Comparison of ENCODE assay signal across 1 cellular context in the genomic region with DNA sequence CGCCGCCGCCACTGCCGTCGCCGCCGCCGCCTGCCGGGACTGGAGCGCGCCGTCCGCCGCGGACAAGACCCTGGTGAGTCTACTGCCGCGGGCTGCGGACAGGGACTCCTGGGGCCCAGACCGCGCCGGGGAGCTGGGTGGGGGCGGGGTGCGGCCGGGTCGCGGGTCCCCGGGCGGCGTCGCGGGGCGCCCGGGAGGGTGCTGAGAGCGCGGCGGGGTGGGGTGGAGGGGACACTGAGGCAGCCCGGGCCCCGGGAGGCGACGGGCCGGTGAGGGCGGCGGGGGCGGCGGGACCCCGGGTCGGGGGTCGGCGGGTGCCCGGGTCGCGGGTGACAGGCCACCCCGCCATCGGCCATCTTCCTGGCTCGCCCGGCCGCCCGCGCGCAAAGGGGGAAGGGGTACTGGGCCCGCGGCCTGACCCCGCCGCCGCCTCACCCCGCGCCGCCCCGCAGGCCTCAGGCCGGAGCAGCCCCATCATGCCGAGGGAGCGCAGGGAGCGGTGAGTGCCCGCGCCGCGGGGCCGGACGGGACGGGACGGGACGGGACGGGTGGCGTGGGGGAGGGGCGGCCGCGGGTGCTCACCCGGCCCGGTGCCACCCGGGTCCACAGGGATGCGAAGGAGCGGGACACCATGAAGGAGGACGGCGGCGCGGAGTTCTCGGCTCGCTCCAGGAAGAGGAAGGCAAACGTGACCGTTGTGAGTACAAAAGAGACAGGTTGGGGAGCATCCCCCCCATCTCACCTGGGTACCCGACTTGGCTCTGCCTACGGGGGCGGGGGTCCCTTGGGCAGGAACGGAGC.
TF ChIP-seq lines count a peak whose summit lies in the region.

No MANE protein-coding gene starts in this region.

TF ChIP-seq in K562, 482 proteins besides CTCF, POLR2A, EP300 and RAD21:
- TF ChIP-seq ZFX (CRISPR knock-in tag; IDR thresholded peaks at IDR 0.05) (peak; percentile 40; the same call in 1 of the 2 replicates), TCF3 (CRISPR knock-in tag; IDR thresholded peaks at IDR 0.05) (no peak), HNRNPL (IDR thresholded peaks at IDR 0.05; ENCODE audit: low read depth, low read length) (0 out of 2 replicates have a peak, but pooled peaks have one; percentile 21), MAFK (IDR thresholded peaks at IDR 0.05; ENCODE audit: low read length) (no peak), PCBP1 (IDR thresholded peaks at IDR 0.05; ENCODE audit: low read depth, low read length, poor library complexity, severe bottlenecking) (no peak), L3MBTL2 (IDR thresholded peaks at IDR 0.05) (no peak), RBFOX2 (IDR thresholded peaks at IDR 0.05; ENCODE audit: low read depth, low read length) (peak; percentile 62), YY1 (IDR thresholded peaks at IDR 0.05; ENCODE audit: borderline replicate concordance in 1 of 3, control insufficient read depth in 1 of 3, extremely low read depth in 1 of 3, insufficient read depth in 3 of 3, insufficient read length in 1 of 3, insufficient replicate concordance in 2 of 3, low read depth in 1 of 3, low read length in 2 of 3) (peak in 2 of 3 experiments; percentile 6 to 41), ZBTB7A (IDR thresholded peaks at IDR 0.05; ENCODE audit: borderline replicate concordance, control insufficient read depth, low read depth, low read length) (peak; percentile 26; the same call in 1 of the 2 replicates), MCM7 (IDR thresholded peaks at IDR 0.05) (no peak), ZNF583 (CRISPR knock-in tag; IDR thresholded peaks at IDR 0.05) (no peak)
- TF ChIP-seq, protein P1, sequence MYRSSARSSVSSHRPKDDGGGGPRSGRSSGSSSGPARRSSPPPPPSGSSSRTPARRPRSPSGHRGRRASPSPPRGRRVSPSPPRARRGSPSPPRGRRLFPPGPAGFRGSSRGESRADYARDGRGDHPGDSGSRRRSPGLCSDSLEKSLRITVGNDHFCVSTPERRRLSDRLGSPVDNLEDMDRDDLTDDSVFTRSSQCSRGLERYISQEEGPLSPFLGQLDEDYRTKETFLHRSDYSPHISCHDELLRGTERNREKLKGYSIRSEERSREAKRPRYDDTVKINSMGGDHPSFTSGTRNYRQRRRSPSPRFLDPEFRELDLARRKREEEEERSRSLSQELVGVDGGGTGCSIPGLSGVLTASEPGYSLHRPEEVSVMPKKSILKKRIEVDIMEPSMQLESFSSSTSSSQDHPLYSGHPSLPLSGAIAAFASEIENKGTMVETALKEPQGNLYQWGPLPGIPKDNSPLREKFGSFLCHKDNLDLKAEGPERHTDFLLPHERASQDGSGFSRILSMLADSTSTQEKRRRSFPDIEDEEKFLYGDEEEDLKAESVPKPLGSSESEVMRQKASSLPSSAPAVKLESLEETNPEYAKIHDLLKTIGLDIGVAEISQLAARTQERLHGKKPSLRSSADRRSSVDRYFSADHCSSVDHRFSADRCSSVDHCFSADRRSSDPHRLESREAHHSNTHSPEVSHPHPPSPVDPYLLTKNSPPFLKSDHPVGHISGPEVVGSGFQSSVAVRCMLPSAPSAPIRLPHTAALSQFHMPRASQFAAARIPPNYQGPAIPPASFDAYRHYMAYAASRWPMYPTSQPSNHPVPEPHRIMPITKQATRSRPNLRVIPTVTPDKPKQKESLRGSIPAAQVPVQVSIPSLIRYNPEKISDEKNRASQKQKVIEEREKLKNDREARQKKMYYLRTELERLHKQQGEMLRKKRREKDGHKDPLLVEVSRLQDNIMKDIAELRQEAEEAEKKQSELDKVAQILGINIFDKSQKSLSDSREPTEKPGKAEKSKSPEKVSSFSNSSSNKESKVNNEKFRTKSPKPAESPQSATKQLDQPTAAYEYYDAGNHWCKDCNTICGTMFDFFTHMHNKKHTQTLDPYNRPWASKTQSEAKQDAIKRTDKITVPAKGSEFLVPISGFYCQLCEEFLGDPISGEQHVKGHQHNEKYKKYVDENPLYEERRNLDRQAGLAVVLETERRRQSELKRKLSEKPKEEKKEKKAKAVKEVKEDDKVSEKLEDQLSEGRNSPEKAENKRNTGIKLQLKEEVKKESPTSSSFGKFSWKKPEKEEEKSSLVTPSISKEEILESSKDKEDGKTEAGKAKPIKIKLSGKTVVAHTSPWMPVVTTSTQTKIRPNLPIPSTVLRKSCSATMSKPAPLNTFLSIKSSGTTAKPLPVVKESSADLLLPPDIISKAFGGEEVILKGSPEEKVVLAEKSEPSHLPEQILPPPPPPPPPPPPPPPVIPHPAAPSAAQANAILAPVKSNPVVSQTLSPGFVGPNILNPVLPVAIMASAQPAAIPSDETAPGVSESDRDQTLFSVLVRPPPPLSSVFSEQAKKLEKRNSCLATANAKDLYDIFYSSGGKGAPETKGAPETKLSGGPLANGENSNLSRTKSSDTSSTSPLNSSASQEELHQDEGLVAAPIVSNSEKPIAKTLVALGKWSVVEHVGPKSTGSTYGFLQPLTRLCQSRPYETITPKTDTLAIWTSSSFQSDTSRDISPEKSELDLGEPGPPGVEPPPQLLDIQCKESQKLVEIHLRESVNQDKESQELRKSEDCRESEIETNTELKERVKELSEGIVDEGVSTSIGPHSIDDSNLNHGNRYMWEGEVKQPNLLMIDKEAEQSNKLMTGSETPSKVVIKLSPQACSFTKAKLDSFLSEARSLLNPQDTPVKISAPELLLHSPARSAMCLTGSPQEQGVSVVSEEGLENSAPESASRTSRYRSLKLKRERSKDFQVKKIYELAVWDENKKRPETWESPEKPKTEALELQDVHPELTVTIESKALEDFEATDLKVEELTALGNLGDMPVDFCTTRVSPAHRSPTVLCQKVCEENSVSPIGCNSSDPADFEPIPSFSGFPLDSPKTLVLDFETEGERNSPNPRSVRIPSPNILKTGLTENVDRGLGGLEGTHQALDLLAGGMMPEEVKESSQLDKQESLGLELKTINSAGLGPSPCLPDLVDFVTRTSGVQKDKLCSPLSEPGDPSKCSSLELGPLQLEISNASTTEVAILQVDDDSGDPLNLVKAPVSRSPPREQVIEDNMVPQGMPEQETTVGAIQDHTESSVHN (IDR thresholded peaks at IDR 0.05; ENCODE audit: borderline replicate concordance in 1 of 2, low read depth in 1 of 2) = no peak
- TF ChIP-seq, protein P2, sequence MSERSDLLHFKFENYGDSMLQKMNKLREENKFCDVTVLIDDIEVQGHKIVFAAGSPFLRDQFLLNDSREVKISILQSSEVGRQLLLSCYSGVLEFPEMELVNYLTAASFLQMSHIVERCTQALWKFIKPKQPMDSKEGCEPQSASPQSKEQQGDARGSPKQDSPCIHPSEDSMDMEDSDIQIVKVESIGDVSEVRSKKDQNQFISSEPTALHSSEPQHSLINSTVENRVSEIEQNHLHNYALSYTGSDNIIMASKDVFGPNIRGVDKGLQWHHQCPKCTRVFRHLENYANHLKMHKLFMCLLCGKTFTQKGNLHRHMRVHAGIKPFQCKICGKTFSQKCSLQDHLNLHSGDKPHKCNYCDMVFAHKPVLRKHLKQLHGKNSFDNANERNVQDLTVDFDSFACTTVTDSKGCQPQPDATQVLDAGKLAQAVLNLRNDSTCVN (CRISPR knock-in tag; IDR thresholded peaks at IDR 0.05) = no peak
- TF ChIP-seq, protein P3, sequence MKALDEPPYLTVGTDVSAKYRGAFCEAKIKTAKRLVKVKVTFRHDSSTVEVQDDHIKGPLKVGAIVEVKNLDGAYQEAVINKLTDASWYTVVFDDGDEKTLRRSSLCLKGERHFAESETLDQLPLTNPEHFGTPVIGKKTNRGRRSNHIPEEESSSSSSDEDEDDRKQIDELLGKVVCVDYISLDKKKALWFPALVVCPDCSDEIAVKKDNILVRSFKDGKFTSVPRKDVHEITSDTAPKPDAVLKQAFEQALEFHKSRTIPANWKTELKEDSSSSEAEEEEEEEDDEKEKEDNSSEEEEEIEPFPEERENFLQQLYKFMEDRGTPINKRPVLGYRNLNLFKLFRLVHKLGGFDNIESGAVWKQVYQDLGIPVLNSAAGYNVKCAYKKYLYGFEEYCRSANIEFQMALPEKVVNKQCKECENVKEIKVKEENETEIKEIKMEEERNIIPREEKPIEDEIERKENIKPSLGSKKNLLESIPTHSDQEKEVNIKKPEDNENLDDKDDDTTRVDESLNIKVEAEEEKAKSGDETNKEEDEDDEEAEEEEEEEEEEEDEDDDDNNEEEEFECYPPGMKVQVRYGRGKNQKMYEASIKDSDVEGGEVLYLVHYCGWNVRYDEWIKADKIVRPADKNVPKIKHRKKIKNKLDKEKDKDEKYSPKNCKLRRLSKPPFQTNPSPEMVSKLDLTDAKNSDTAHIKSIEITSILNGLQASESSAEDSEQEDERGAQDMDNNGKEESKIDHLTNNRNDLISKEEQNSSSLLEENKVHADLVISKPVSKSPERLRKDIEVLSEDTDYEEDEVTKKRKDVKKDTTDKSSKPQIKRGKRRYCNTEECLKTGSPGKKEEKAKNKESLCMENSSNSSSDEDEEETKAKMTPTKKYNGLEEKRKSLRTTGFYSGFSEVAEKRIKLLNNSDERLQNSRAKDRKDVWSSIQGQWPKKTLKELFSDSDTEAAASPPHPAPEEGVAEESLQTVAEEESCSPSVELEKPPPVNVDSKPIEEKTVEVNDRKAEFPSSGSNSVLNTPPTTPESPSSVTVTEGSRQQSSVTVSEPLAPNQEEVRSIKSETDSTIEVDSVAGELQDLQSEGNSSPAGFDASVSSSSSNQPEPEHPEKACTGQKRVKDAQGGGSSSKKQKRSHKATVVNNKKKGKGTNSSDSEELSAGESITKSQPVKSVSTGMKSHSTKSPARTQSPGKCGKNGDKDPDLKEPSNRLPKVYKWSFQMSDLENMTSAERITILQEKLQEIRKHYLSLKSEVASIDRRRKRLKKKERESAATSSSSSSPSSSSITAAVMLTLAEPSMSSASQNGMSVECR (CRISPR knock-in tag; IDR thresholded peaks at IDR 0.05) = 0 out of 2 replicates have a peak, but pooled peaks have one; percentile 23
- TF ChIP-seq, protein P4, sequence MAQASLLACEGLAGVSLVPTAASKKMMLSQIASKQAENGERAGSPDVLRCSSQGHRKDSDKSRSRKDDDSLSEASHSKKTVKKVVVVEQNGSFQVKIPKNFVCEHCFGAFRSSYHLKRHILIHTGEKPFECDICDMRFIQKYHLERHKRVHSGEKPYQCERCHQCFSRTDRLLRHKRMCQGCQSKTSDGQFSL (CRISPR knock-in tag; IDR thresholded peaks at IDR 0.05) = peak; percentile 78
- TF ChIP-seq, protein P4 (tag; IDR thresholded peaks at IDR 0.05) = peak in 1 of 2 experiments; percentile 49; a peak in 2 of 4 replicates
